22 cellular contexts compared by ENCODE assay signal in genomic region chr5:109901628-109901981, GRCh38.
DNase-seq lines count a peak whose midpoint lies in the region; ATAC-seq, FAIRE-seq and TF ChIP-seq lines count a peak whose summit lies in the region.
"Had no signal": no experiment of that assay in that cellular context is flagged by ENCODE, and none has a peak within 500 bp of the region (broad histone marks: within the 10 kb centered on the region; RNA-seq: fewer than 3 reads in every experiment).

No MANE protein-coding gene starts in this region.

- H3K4me3 ChIP-seq in A549: no peak overlapping the region
- peak overlapping the region in 1 of 2 donors; percentile 20 for H3K4me3 ChIP-seq in kidney (ENCODE audit: low read length in 2 of 2)
- H3K4me3 ChIP-seq in right lobe of liver: peak overlapping the region in 1 of 3 donors; percentile 2
- H3K4me3 ChIP-seq: BLaER1 treated with 17β-estradiol and CSF1 and Interleukin-3, amounts not matched to agents 10 nM and 100 nM; PC-9; SK-N-MC had no signal

- DNase-seq in A549 (ENCODE audit: low read depth in 1 of 2, low spot score in 1 of 2): no peak
- DNase-seq in HuH-7 (ENCODE audit: low spot score): peak; percentile 14
- DNase-seq in kidney: no peak
- no peak for DNase-seq in right lobe of liver
- DNase-seq in NCI-H2029 (lab: John Stamatoyannopoulos, UW): no peak
- no peak for DNase-seq in SHP77 treated with DMSO at 0.1 percent for 48 hours (lab: John Stamatoyannopoulos, UW)
- no peak for DNase-seq in stimulated activated naive B cell treated with anti-CD40 and anti-IgM and Interleukin-4, amounts not matched to agents 10 μg/mL and 1 μg/mL and 100 μg/mL, for 72 hours
- DNase-seq: Calu3; CD4-positive, alpha-beta memory T cell; KBM-7; NCI-H1105; NCI-H146; NCI-H2029 treated with DMSO at 0.1 percent for 48 hours; NCI-H2171 treated with DMSO at 0.1 percent for 48 hours; NCI-H446 treated with DMSO at 0.1 percent for 48 hours; NCI-H526 treated with DMSO at 0.1 percent for 48 hours; RPMI8226; SHP77; SW 1271 had no signal

- H3K27ac ChIP-seq in A549 (no peak overlapping the region), kidney (ENCODE audit: low read depth in 2 of 2, low read length in 2 of 2) (peak overlapping the region; percentile 16 to 26), right lobe of liver (peak overlapping the region; percentile 40 to 91 (median 83))
- H3K27ac ChIP-seq: BLaER1 treated with 17β-estradiol and CSF1 and Interleukin-3, amounts not matched to agents 10 nM and 100 nM; PC-9; SK-N-MC had no signal

- H3K9me3 ChIP-seq in A549 (no peaks in the 10 kb centered on the region), kidney (ENCODE audit: control insufficient read depth in 1 of 2, low read length in 2 of 2) (no peaks in the 10 kb centered on the region), right lobe of liver (no peaks in the 10 kb centered on the region)
- H3K9me3 ChIP-seq: BLaER1 treated with 17β-estradiol and CSF1 and Interleukin-3, amounts not matched to agents 10 nM and 100 nM had no signal

- TF ChIP-seq RAD21 in A549 (conservative IDR thresholded peaks at IDR 0.05 in 1 of 2, IDR thresholded peaks at IDR 0.05 in 1 of 2): no peak

- ATAC-seq in A549 (no peak), right lobe of liver (peak; percentile 16 to 48 (median 47))
- ATAC-seq in stimulated activated naive B cell treated with anti-CD40 and anti-IgM and Interleukin-4, amounts not matched to agents 10 μg/mL and 1 μg/mL and 100 μg/mL, for 72 hours (replicated peaks): no peak

- no peak for TF ChIP-seq EP300 in A549 (IDR thresholded peaks at IDR 0.05)

- H3K4me1 ChIP-seq in A549 (no peaks in the 10 kb centered on the region; the same call in 2 of the 3 replicates), kidney (ENCODE audit: control insufficient read depth in 1 of 2, insufficient read depth in 1 of 2, low read depth in 1 of 2, low read length in 2 of 2) (peaks cover 2 to 23% of the 10 kb centered on the region in 2 donors), right lobe of liver (peaks cover 0 to 29% (median 12%) of the 10 kb centered on the region in 4 donors)
- H3K4me1 ChIP-seq: BLaER1 treated with 17β-estradiol and CSF1 and Interleukin-3, amounts not matched to agents 10 nM and 100 nM had no signal

- H3K36me3 Mint-ChIP-seq in stimulated activated naive B cell treated with anti-CD40 and anti-IgM and Interleukin-4, amounts not matched to agents 10 μg/mL and 1 μg/mL and 100 μg/mL, for 72 hours: no peaks in the 10 kb centered on the region
- H3K36me3 Mint-ChIP-seq: CD4-positive, alpha-beta memory T cell had no signal

- no peaks in the 10 kb centered on the region for H3K4me1 Mint-ChIP-seq in stimulated activated naive B cell treated with anti-CD40 and anti-IgM and Interleukin-4, amounts not matched to agents 10 μg/mL and 1 μg/mL and 100 μg/mL, for 72 hours

- H3K36me3 ChIP-seq in kidney (ENCODE audit: control insufficient read depth in 1 of 2, insufficient read depth in 2 of 2, low read length in 2 of 2): no peaks in the 10 kb centered on the region
- H3K36me3 ChIP-seq in right lobe of liver: no peaks in the 10 kb centered on the region
- H3K36me3 ChIP-seq: BLaER1 treated with 17β-estradiol and CSF1 and Interleukin-3, amounts not matched to agents 10 nM and 100 nM had no signal

- CTCF ChIA-PET in A549 (lab: Yijun Ruan, JAX): no interaction called here

- no peak overlapping the region for H3K27ac Mint-ChIP-seq in stimulated activated naive B cell treated with anti-CD40 and anti-IgM and Interleukin-4, amounts not matched to agents 10 μg/mL and 1 μg/mL and 100 μg/mL, for 72 hours
- H3K27ac Mint-ChIP-seq: CD4-positive, alpha-beta memory T cell had no signal

- no peak overlapping the region for H3K4me3 Mint-ChIP-seq in stimulated activated naive B cell treated with anti-CD40 and anti-IgM and Interleukin-4, amounts not matched to agents 10 μg/mL and 1 μg/mL and 100 μg/mL, for 72 hours
- H3K4me3 Mint-ChIP-seq: CD4-positive, alpha-beta memory T cell had no signal

- peaks cover 5 to 11% of the 10 kb centered on the region in 2 donors for H3K27me3 Mint-ChIP-seq in stimulated activated naive B cell treated with anti-CD40 and anti-IgM and Interleukin-4, amounts not matched to agents 10 μg/mL and 1 μg/mL and 100 μg/mL, for 72 hours
- H3K27me3 Mint-ChIP-seq: CD4-positive, alpha-beta memory T cell had no signal

- TF ChIP-seq POLR2A in A549 (IDR thresholded peaks at IDR 0.05; ENCODE audit: low read length) (no peak), right lobe of liver (IDR thresholded peaks at IDR 0.05) (no peak)

- no peak overlapping the region for H3K9ac ChIP-seq in kidney (ENCODE audit: low read length in 2 of 2)
- H3K9ac ChIP-seq: BLaER1 treated with 17β-estradiol and CSF1 and Interleukin-3, amounts not matched to agents 10 nM and 100 nM had no signal

- intact Hi-C loops in kidney (cut with DNase I) (no loop called here), right lobe of liver (cut with DNase I) (no loop called here)

- POLR2A ChIA-PET in A549 (lab: Yijun Ruan, JAX): no interaction called here

- no peak for TF ChIP-seq CTCF in A549 (IDR thresholded peaks at IDR 0.05)
- no peak for TF ChIP-seq CTCF in kidney (IDR thresholded peaks at IDR 0.05; ENCODE audit: borderline replicate concordance, extremely low read depth, insufficient read depth)
- TF ChIP-seq CTCF in right lobe of liver (IDR thresholded peaks at IDR 0.05): no peak

- H3K4me2 ChIP-seq in A549: peak overlapping the region; percentile 33; the same call in 1 of the 3 replicates
- H3K4me2 ChIP-seq: BLaER1 treated with 17β-estradiol and CSF1 and Interleukin-3, amounts not matched to agents 10 nM and 100 nM had no signal

- FAIRE-seq in A549 (lab: Jason Lieb, UNC) (no peak), kidney (lab: Jason Lieb, UNC) (no peak)

- 3% methylated on average over 1 of the region's 1 CpG for WGBS in A549 (ENCODE audit: missing lambda C conversion rate)
- WGBS in right lobe of liver (ENCODE audit: insufficient coverage, low coverage, low lambda C conversion rate, missing lambda C conversion rate): 44% methylated on average over 1 of the region's 1 CpG

- no peaks in the 10 kb centered on the region for H3K27me3 ChIP-seq in right lobe of liver
- H3K27me3 ChIP-seq: BLaER1 treated with 17β-estradiol and CSF1 and Interleukin-3, amounts not matched to agents 10 nM and 100 nM had no signal

- H3K9me3 Mint-ChIP-seq in stimulated activated naive B cell treated with anti-CD40 and anti-IgM and Interleukin-4, amounts not matched to agents 10 μg/mL and 1 μg/mL and 100 μg/mL, for 72 hours: no peaks in the 10 kb centered on the region
- H3K9me3 Mint-ChIP-seq: CD4-positive, alpha-beta memory T cell had no signal

TF ChIP-seq in A549, 52 proteins besides CTCF, POLR2A, EP300 and RAD21:
- TF ChIP-seq MYC (IDR thresholded peaks at IDR 0.05; ENCODE audit: borderline replicate concordance, low read length) (no peak), ESRRA (IDR thresholded peaks at IDR 0.05; ENCODE audit: borderline replicate concordance, low read length) (no peak), HOXA7 (CRISPR knock-in tag; IDR thresholded peaks at IDR 0.05) (no peak), HOXB13 (CRISPR knock-in tag; IDR thresholded peaks at IDR 0.05; ENCODE audit: low read depth) (no peak)
- TF ChIP-seq, protein P1, sequence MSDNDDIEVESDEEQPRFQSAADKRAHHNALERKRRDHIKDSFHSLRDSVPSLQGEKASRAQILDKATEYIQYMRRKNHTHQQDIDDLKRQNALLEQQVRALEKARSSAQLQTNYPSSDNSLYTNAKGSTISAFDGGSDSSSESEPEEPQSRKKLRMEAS (IDR thresholded peaks at IDR 0.05): no peak
- TF ChIP-seq, protein P2, sequence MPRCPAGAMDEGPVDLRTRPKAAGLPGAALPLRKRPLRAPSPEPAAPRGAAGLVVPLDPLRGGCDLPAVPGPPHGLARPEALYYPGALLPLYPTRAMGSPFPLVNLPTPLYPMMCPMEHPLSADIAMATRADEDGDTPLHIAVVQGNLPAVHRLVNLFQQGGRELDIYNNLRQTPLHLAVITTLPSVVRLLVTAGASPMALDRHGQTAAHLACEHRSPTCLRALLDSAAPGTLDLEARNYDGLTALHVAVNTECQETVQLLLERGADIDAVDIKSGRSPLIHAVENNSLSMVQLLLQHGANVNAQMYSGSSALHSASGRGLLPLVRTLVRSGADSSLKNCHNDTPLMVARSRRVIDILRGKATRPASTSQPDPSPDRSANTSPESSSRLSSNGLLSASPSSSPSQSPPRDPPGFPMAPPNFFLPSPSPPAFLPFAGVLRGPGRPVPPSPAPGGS (IDR thresholded peaks at IDR 0.05): no peak
- TF ChIP-seq, protein P3, sequence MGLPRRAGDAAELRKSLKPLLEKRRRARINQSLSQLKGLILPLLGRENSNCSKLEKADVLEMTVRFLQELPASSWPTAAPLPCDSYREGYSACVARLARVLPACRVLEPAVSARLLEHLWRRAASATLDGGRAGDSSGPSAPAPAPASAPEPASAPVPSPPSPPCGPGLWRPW (IDR thresholded peaks at IDR 0.05): no peak
TF ChIP-seq in A549: peak in this region for 0.

Comparison
In these comparisons a context has a peak if more than half of its experiments do, and no peak if none do; other contexts are left out.
1. ATAC-seq: peak in right lobe of liver (4 of 4); none in A549 (0 of 2) and stimulated activated naive B cell treated with anti-CD40 and anti-IgM and Interleukin-4, amounts not matched to agents 10 μg/mL and 1 μg/mL and 100 μg/mL, for 72 hours (0 of 2).
2. H3K27ac ChIP-seq: peak in kidney (2 of 2) and right lobe of liver (3 of 3); none in A549 (0 of 2).